ENCODE assay signal across 13 cellular contexts in genomic region chr1:8938232-8939117, GRCh38. TPM values are rescaled to one million over a fixed set of nuclear protein-coding genes. Genes with fewer than 3 reads are reported as not detected.
DNase-seq lines count a peak whose midpoint lies in the region; ATAC-seq and TF ChIP-seq lines count a peak whose summit lies in the region.
"Had no signal": no experiment of that assay in that cellular context is flagged by ENCODE, and none has a peak within 500 bp of the region (broad histone marks: within the 10 kb centered on the region; RNA-seq: fewer than 3 reads in every experiment).

No MANE protein-coding gene starts in this region.

- no peak overlapping the region for H3K27ac Mint-ChIP-seq in HFFc6

- CTCF ChIA-PET in PC-9 (lab: Charles Lee), result no interaction called here

- H3K4me3 ChIP-seq in left ventricle myocardium inferior (no peak overlapping the region), PC-9 (no peak overlapping the region)
- H3K4me3 ChIP-seq: left lung had no signal

- no peak for ATAC-seq in Right ventricle myocardium superior (ENCODE audit: poor library complexity)
- no peak for ATAC-seq in HG02623 (IDR thresholded peaks at IDR 0.05; ENCODE audit: unreplicated experiment)
- ATAC-seq in HG02970 (IDR thresholded peaks at IDR 0.05; ENCODE audit: low FRiP score, unreplicated experiment), result no peak
- ATAC-seq: Panc1 had no signal

- DNase-seq in left ventricle myocardium inferior, result no peak
- DNase-seq in Right ventricle myocardium superior, result no peak
- DNase-seq in PC-9, result no peak
- no peak for DNase-seq in caudate nucleus (lab: John Stamatoyannopoulos, UW)
- no peak for DNase-seq in substantia nigra (lab: John Stamatoyannopoulos, UW)
- no peak for DNase-seq in HFFc6
- DNase-seq: dermis blood vessel endothelial cell, left lung had no signal

- H3K4me2 ChIP-seq in PC-9, result no peak overlapping the region

- no peaks in the 10 kb centered on the region for H3K79me2 ChIP-seq in PC-9 (ENCODE audit: low read depth)

- no peak overlapping the region for H3K4me3 Mint-ChIP-seq in HFFc6

- H3K36me3 ChIP-seq in left ventricle myocardium inferior, result no peaks in the 10 kb centered on the region
- no peaks in the 10 kb centered on the region for H3K36me3 ChIP-seq in PC-9 (ENCODE audit: low read depth)
- H3K36me3 ChIP-seq: left lung had no signal

- peaks cover 24% of the 10 kb centered on the region; the same call in 1 of the 2 replicates for H3K4me1 Mint-ChIP-seq in HFFc6 (ENCODE audit: low read depth)

- POLR2A ChIA-PET in PC-9 (lab: Charles Lee; ENCODE audit: unreplicated experiment), result no interaction called here

- peaks cover 13% of the 10 kb centered on the region; the same call in 1 of the 2 replicates for H3F3A ChIP-seq in PC-9 (ENCODE audit: insufficient read depth, low read depth)

- H3K9me2 ChIP-seq in PC-9 (ENCODE audit: insufficient read depth), result no peaks in the 10 kb centered on the region

- TF ChIP-seq CTCF in left ventricle myocardium inferior (IDR thresholded peaks at IDR 0.05; ENCODE audit: borderline replicate concordance), result no peak
- TF ChIP-seq CTCF in PC-9 (conservative IDR thresholded peaks at IDR 0.05), result no peak
- TF ChIP-seq CTCF in HFFc6 (IDR thresholded peaks at IDR 0.05), result no peak

- H3K9me3 Mint-ChIP-seq in HFFc6, result no peaks in the 10 kb centered on the region; the same call in 1 of the 2 replicates

- H3K9me3 ChIP-seq in left ventricle myocardium inferior (replicated peaks) (peaks cover 5% of the 10 kb centered on the region), PC-9 (ENCODE audit: insufficient read depth, low read depth) (0 out of 2 replicates have a peak, but pooled peaks cover 9% of the 10 kb centered on the region)
- H3K9me3 ChIP-seq: left lung had no signal

- peaks cover 8% of the 10 kb centered on the region for H3K36me3 Mint-ChIP-seq in HFFc6 (ENCODE audit: low read depth)

- intact Hi-C loops in left ventricle myocardium inferior (cut with micrococcal nuclease), result no loop called here
- intact Hi-C loops in Right ventricle myocardium superior (cut with DNase I), result no loop called here
- intact Hi-C loops in PC-9 (cut with micrococcal nuclease; ENCODE audit: unreplicated experiment), result no loop called here

- H3K4me1 ChIP-seq in left ventricle myocardium inferior (peaks cover 12% of the 10 kb centered on the region), PC-9 (replicated peaks; ENCODE audit: insufficient read depth) (0 out of 2 replicates have a peak, but pooled peaks cover 4% of the 10 kb centered on the region)
- H3K4me1 ChIP-seq: left lung had no signal

- H3K27me3 Mint-ChIP-seq in HFFc6 (ENCODE audit: insufficient read depth), result peaks cover 5% of the 10 kb centered on the region

- no TSS peak for BruUV-seq in PC-9 (replicated peaks; lab: Mats Ljungman, UMichigan)

- H3K27me3 ChIP-seq in left ventricle myocardium inferior (ENCODE audit: low read depth) (no peaks in the 10 kb centered on the region), PC-9 (ENCODE audit: insufficient read depth, low read depth) (no peaks in the 10 kb centered on the region)
- H3K27me3 ChIP-seq: left lung had no signal

- H3K27ac ChIP-seq in left ventricle myocardium inferior (replicated peaks) (peak overlapping the region; percentile 51), PC-9 (peak overlapping the region; percentile 54; the same call in 1 of the 2 replicates), caudate nucleus (ENCODE audit: low read depth, low read length) (peak overlapping the region; percentile 61), substantia nigra (ENCODE audit: low read depth, low read length, poor library complexity, severe bottlenecking) (peak overlapping the region; percentile 64)
- H3K27ac ChIP-seq: left lung had no signal

- no peak overlapping the region for H2AFZ ChIP-seq in PC-9

- H4K20me1 ChIP-seq in PC-9 (ENCODE audit: insufficient read depth), result no peaks in the 10 kb centered on the region

RNA-seq across cellular contexts. Expression of gene CA6, which starts 7.2 kb away (rescaled TPM):
- total RNA-seq in left ventricle myocardium inferior (not detected), Right ventricle myocardium superior (not detected), PC-9 (2021) (not detected in 2 replicates)
- total RNA-seq in HFFc6 (2021; fragmentation: NEBNext Ultra II Directional; extraction: Animal tissue kit (Norgen Biotek cat#: 25700)), result not detected
- total RNA-seq: dermis blood vessel endothelial cell, H4, left lung, omental fat pad had no signal

RNA-seq across cellular contexts. Expression of gene ENO1, which starts 60.0 kb away (rescaled TPM):
- total RNA-seq in left ventricle myocardium inferior, result 124 TPM
- 136 TPM for total RNA-seq in Right ventricle myocardium superior
- total RNA-seq in PC-9 (2021), result 1,401 and 1,902 TPM in 2 replicates
- 1,000 to 10,000 TPM; 1,376 to 1,744 (median 1,709) TPM for total RNA-seq in HFFc6 (2021; fragmentation: NEBNext Ultra II Directional; extraction: Animal tissue kit (Norgen Biotek cat#: 25700))

Comparison
In these comparisons a context has a peak if more than half of its experiments do, and no peak if none do; other contexts are left out.
1. RNA of gene ENO1, which starts 60.0 kb away (total RNA-seq): 1,401 to 1,902 TPM in PC-9 and 1,376 to 1,744 TPM in HFFc6; 136 TPM in Right ventricle myocardium superior (single experiment) and 124 TPM in left ventricle myocardium inferior (single experiment); every median in the first group is over 10 times any median in the second.
2. Peak in every context shown above with its lines, with median percentiles within 50 percentile points of each other: H3K27ac ChIP-seq.